In genomic region chr11:95432714-95433503, GRCh38 we compare ENCODE assay signal across 25 cellular contexts.
"Had no signal": no experiment of that assay in that cellular context is flagged by ENCODE, and none has a peak within 500 bp of the region (broad histone marks: within the 10 kb centered on the region; RNA-seq: fewer than 3 reads in every experiment).

No MANE protein-coding gene starts in this region.

- H3K9ac ChIP-seq: neural progenitor cell had no signal

- FAIRE-seq: astrocyte, colon, kidney, TTC549 had no signal

- H3K9me3 Mint-ChIP-seq: activated T-cell treated with anti-CD3 and anti-CD28 coated beads, Interleukin-2, amount 50 U/mL, for 4 hours; activated T-helper 2 cell treated with anti-CD3 and anti-CD28 coated beads, Interferon-gamma antibody, Interleukin-2, Interleukin-4, amounts not matched to agents 10 μg/mL and 5 μg/mL and 100 μg/mL, durations not matched to agents 14 hours and 24 hours and 36 hours; central memory CD8-positive, alpha-beta T cell; stimulated activated naive CD8-positive, alpha-beta T cell treated with anti-CD3 and anti-CD28 coated beads, Interleukin-15, amount 100 ng/mL, for 72 hours had no signal

- H2AFZ ChIP-seq: neural progenitor cell had no signal

- H3K4me1 Mint-ChIP-seq: central memory CD8-positive, alpha-beta T cell had no signal

- H3K4me3 Mint-ChIP-seq: activated naive CD8-positive, alpha-beta T cell; activated T-cell treated with anti-CD3 and anti-CD28 coated beads, Interleukin-2, amount 50 U/mL, for 4 hours; central memory CD8-positive, alpha-beta T cell; naive thymus-derived CD4-positive, alpha-beta T cell; neural progenitor cell; stimulated activated naive CD8-positive, alpha-beta T cell treated with anti-CD3 and anti-CD28 coated beads, Interleukin-15, amount 100 ng/mL, for 72 hours had no signal

- H3K4me2 ChIP-seq: neural progenitor cell had no signal

- H3K36me3 Mint-ChIP-seq: activated naive CD8-positive, alpha-beta T cell; neural progenitor cell had no signal

- H3K27me3 ChIP-seq: adrenal gland, left lung, neural progenitor cell, tibial artery had no signal

- H3K27ac ChIP-seq: adrenal gland, epithelial cell of prostate, heart right ventricle, left lung, neural progenitor cell, tibial artery, WERI-Rb-1 had no signal

- H3K27ac Mint-ChIP-seq: activated naive CD8-positive, alpha-beta T cell; activated T-helper 2 cell treated with anti-CD3 and anti-CD28 coated beads, Interferon-gamma antibody, Interleukin-2, Interleukin-4, amounts not matched to agents 10 μg/mL and 5 μg/mL and 100 μg/mL, durations not matched to agents 14 hours and 24 hours and 36 hours; naive thymus-derived CD4-positive, alpha-beta T cell; neural progenitor cell; progenitor cell of endocrine pancreas; stimulated activated naive CD8-positive, alpha-beta T cell treated with anti-CD3 and anti-CD28 coated beads, Interleukin-15, amount 100 ng/mL, for 72 hours had no signal

- ATAC-seq: activated T-cell treated with anti-CD3 and anti-CD28 coated beads, Interleukin-2, amount 50 U/mL, for 4 hours; left lung; naive thymus-derived CD4-positive, alpha-beta T cell; stimulated activated naive CD8-positive, alpha-beta T cell treated with anti-CD3 and anti-CD28 coated beads, Interleukin-15, amount 100 ng/mL, for 72 hours had no signal

- H3K4me3 ChIP-seq: adrenal gland, heart right ventricle, left lung, lung, neural progenitor cell, tibial artery had no signal

- DNase-seq: activated CD4-positive, CD25-positive, alpha-beta regulatory T cell treated with anti-CD3 and anti-CD28 coated beads, Interleukin-2, amount 50 U/mL, for 72 hours; activated CD8-positive, alpha-beta memory T cell treated with anti-CD3 and anti-CD28 coated beads for 24 hours; activated CD8-positive, alpha-beta memory T cell treated with anti-CD3 and anti-CD28 coated beads, Interleukin-2, amount 50 U/mL, for 4 hours; activated naive CD4-positive, alpha-beta T cell; activated T-cell treated with anti-CD3 and anti-CD28 coated beads, Interleukin-2, amount 50 U/mL, for 4 hours; adrenal gland; heart right ventricle; kidney; left lung; naive thymus-derived CD4-positive, alpha-beta T cell; stimulated activated CD4-positive, alpha-beta T cell treated with anti-CD3 and anti-CD28 coated beads, Interleukin-12 subunit alpha, Interleukin-12 subunit beta, amount 100 ng/mL, for 4 hours; stimulated activated naive CD8-positive, alpha-beta T cell treated with anti-CD3 and anti-CD28 coated beads, Interleukin-15, amount 100 ng/mL, for 72 hours; T-helper 1 cell; tibial artery had no signal

- H3K9me3 ChIP-seq: adrenal gland, heart right ventricle, left lung, tibial artery had no signal

- H3K36me3 ChIP-seq: adrenal gland, heart right ventricle, left lung, neural progenitor cell, tibial artery, WERI-Rb-1 had no signal

- H3K4me1 ChIP-seq: left lung had no signal

- H3K27me3 Mint-ChIP-seq: activated naive CD8-positive, alpha-beta T cell; stimulated activated naive CD8-positive, alpha-beta T cell treated with anti-CD3 and anti-CD28 coated beads, Interleukin-15, amount 100 ng/mL, for 72 hours had no signal
